8 cellular contexts compared by ENCODE assay signal in the genomic region with DNA sequence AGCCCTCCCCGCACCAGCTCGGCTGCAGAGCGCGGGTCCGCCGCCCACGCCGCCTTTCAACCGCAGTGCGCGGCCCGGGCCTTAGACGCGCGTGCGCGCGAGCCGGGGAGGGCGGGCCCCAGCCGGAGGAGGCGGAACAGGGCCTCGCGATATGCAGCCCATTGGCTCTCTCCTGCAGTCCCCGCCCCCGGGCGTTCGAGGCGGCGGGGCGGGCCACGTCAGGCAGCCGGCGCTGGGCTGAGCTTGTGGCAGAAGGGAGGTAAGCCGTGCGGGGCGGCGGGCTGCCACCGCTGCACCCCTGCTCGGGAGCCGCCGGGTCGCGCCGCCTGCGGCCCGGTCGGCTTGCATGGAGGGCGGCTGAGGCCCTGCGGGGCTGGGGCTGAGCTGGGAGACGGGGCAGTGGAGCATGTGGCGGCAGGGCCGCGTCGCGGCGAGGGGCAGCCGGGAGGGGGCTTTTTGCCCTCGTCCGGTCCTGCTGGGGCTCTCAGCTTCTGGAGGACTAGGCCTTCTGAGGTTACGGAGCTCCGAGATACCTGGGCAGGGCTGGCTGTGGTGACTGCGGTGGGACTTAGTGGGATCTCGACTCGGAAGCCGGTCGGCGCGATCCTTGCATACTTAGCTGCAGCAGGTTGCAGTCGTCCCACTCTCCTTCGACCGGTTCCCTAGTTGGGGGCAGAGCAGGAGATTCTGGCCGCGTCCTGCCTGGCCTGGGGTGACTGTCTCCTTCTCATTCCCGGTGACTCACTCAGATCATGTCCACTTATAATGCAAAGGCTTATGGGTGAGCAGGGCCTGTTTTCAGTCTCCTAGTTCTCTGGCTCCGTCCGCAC. TPM values are rescaled to one million over a fixed set of nuclear protein-coding genes. Genes with fewer than 3 reads are reported as not detected.
DNase-seq lines count a peak whose midpoint lies in the region; ATAC-seq and TF ChIP-seq lines count a peak whose summit lies in the region.

A gene with protein sequence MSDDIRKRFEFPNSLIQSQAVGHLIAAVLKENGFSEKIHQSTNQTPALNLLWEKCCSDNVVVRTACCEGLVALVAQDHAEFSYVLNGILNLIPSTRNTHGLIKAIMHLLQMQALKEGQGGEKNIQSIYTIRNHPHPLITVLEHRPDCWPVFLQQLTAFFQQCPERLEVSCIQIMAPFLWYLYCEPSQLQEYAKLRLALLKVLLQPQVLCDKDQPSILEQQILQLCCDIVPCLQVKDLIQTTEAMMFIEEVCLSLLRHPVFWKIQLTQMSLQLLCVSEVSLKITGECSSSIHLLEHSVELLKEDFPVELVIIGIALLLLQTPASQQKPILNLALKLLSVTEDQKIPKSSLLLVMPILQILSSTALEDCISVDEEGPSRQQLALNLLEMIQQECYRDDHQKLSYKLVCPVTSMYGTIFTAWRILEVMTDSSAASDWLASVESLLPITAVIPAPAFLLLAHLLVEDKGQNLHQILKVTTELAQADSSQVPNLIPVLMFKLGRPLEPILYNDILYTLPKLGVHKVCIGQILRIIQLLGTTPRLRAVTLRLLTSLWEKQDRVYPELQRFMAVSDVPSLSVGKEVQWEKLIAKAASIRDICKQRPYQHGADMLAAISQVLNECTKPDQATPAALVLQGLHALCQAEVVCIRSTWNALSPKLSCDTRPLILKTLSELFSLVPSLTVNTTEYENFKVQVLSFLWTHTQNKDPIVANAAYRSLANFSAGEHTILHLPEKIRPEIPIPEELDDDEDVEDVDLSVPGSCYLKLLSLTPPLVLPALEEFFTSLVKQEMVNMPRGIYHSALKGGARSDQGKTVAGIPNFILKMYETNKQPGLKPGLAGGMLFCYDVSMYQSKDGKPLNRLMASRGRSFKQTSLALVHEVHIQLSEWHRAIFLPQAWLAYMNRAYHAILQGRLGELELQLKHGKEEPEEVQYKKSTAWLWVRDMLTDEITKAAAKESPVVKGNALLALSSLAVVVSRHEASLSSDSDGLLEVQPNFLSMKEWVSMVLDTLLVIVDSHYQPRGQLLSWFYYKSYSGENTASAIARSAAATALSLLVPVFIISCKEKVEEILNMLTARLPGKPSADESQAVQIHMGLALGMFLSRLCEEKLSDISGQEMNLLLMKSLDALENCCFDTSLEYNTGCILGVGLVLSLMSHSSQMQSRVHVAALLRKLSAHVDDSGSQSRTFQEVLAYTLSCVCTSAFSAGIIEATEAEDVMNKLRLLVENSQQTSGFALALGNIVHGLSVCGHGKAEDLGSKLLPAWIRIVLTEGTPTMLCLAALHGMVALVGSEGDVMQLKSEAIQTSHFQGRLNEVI (N-terminal part only) (plus strand): TSS at position 225 of the 830 bp plus-strand sequence. CDS start 31,095 bp downstream, outside the sequence.

- H3K79me2 ChIP-seq in OCI-LY7 (ENCODE audit: insufficient read depth, low read depth, low read length), result peaks cover 13% of the 10 kb centered on the region; the same call in 1 of the 2 replicates

- H3K36me3 ChIP-seq in HUES6 (ENCODE audit: control insufficient read depth, insufficient read depth, low read length) (no peaks in the 10 kb centered on the region), OCI-LY7 (ENCODE audit: insufficient read depth, low read length) (no peaks in the 10 kb centered on the region), esophagus (ENCODE audit: control insufficient read depth in 2 of 2, insufficient read depth in 2 of 2, low read length in 1 of 2) (no peaks in the 10 kb centered on the region), muscle layer of colon (ENCODE audit: insufficient read depth, low read length) (no peaks in the 10 kb centered on the region)

- H3K4me2 ChIP-seq in OCI-LY7 (ENCODE audit: low read length), result peak within 1 kb of the TSS; percentile 99

- ATAC-seq in GM21423 (IDR thresholded peaks at IDR 0.05; ENCODE audit: unreplicated experiment), result peak; percentile 99

- H3K9ac ChIP-seq in HUES6 (ENCODE audit: low read length) (peak within 1 kb of the TSS; percentile 96), muscle layer of colon (ENCODE audit: low read length) (peak within 1 kb of the TSS; percentile 66)

- H3K4me1 ChIP-seq in HUES6 (ENCODE audit: control insufficient read depth, insufficient read depth, low read length), result peaks cover 18% of the 10 kb centered on the region
- peaks cover 16% of the 10 kb centered on the region for H3K4me1 ChIP-seq in OCI-LY7 (ENCODE audit: insufficient read depth, low read length, poor library complexity, severe bottlenecking)
- H3K4me1 ChIP-seq in esophagus (ENCODE audit: control insufficient read depth in 2 of 2, insufficient read depth in 2 of 2, low read length in 1 of 2), result no peaks in the 10 kb centered on the region
- peaks cover 20% of the 10 kb centered on the region for H3K4me1 ChIP-seq in muscle layer of colon (ENCODE audit: insufficient read depth, low read length)

- peaks cover 2% of the 10 kb centered on the region for H3K4me1 Mint-ChIP-seq in Calu3 (ENCODE audit: low read depth, unreplicated experiment)
- H3K4me1 Mint-ChIP-seq in activated T-cell treated with anti-CD3 and anti-CD28 coated beads, Interleukin-2, amount 50 U/mL, for 24 hours (ENCODE audit: low read depth), result peaks cover 35% of the 10 kb centered on the region

- H2AFZ ChIP-seq in OCI-LY7 (ENCODE audit: low read length), result peak within 1 kb of the TSS; percentile 100

- no peaks in the 10 kb centered on the region for H3K27me3 ChIP-seq in HUES6 (ENCODE audit: control insufficient read depth, insufficient read depth, low read length)
- H3K27me3 ChIP-seq in esophagus (ENCODE audit: control insufficient read depth in 1 of 2, insufficient read depth in 2 of 2, low read length in 2 of 2), result no peaks in the 10 kb centered on the region
- no peaks in the 10 kb centered on the region for H3K27me3 ChIP-seq in muscle layer of colon (ENCODE audit: control insufficient read depth in 1 of 2, insufficient read depth in 2 of 2, low read length in 2 of 2)

- H4K20me1 ChIP-seq in OCI-LY7 (ENCODE audit: insufficient read depth, low read length), result no peaks in the 10 kb centered on the region; the same call in 1 of the 2 replicates

- TF ChIP-seq CTCF in Calu3 (IDR thresholded peaks at IDR 0.05; ENCODE audit: unreplicated experiment) (no peak), OCI-LY7 (conservative IDR thresholded peaks at IDR 0.05; ENCODE audit: low read length) (no peak)

- no peaks in the 10 kb centered on the region for H3K9me2 ChIP-seq in OCI-LY7 (ENCODE audit: insufficient read depth, low read length)

- H3K27me3 Mint-ChIP-seq in Calu3 (ENCODE audit: unreplicated experiment), result no peaks in the 10 kb centered on the region
- no peaks in the 10 kb centered on the region for H3K27me3 Mint-ChIP-seq in activated T-cell treated with anti-CD3 and anti-CD28 coated beads, Interleukin-2, amount 50 U/mL, for 24 hours

- CTCF ChIA-PET in Calu3 (lab: Charles Lee), result interaction anchor here (0.9 kb wide), 1 partner anchor 60 kb away, joined by 3 read pairs; no protein-coding TSS in a partner anchor
- CTCF ChIA-PET in OCI-LY7 (lab: Charles Lee; ENCODE audit: unreplicated experiment), result interaction anchor here (0.5 to 1.1 kb wide), 4 partner anchors 9 to 392 kb away, joined by 3 read pairs; no protein-coding TSS in a partner anchor

- peak within 1 kb of the TSS; percentile 79 for H3K27ac Mint-ChIP-seq in Calu3 (ENCODE audit: unreplicated experiment)
- H3K27ac Mint-ChIP-seq in activated T-cell treated with anti-CD3 and anti-CD28 coated beads, Interleukin-2, amount 50 U/mL, for 24 hours, result peak within 1 kb of the TSS; percentile 94

- 1% methylated on average over 64 to 77 of the region's 77 CpGs for WGBS in esophagus, 2 donors

- H3K36me3 Mint-ChIP-seq in Calu3 (ENCODE audit: insufficient read depth, unreplicated experiment), result peaks cover 23% of the 10 kb centered on the region
- H3K36me3 Mint-ChIP-seq in activated T-cell treated with anti-CD3 and anti-CD28 coated beads, Interleukin-2, amount 50 U/mL, for 24 hours (ENCODE audit: low read depth), result no peaks in the 10 kb centered on the region

- POLR2A ChIA-PET in OCI-LY7 (lab: Charles Lee), result interaction anchor here (0.7 to 2.0 kb wide), 21 partner anchors 10 to 442 kb away, joined by 3 to 7 read pairs (median 4); partner anchors contain the start of gene MLLT3

- peak within 1 kb of the TSS; percentile 80 for H3K4me3 Mint-ChIP-seq in Calu3 (ENCODE audit: low read depth, unreplicated experiment)
- peak within 1 kb of the TSS; percentile 89 for H3K4me3 Mint-ChIP-seq in activated T-cell treated with anti-CD3 and anti-CD28 coated beads, Interleukin-2, amount 50 U/mL, for 24 hours

- DNase-seq in Calu3 (peak; percentile 94), OCI-LY7 (ENCODE audit: low spot score) (peak; percentile 95)
- peak; percentile 97 for DNase-seq in activated T-cell treated with anti-CD3 and anti-CD28 coated beads, Interleukin-2, amount 50 U/mL, for 24 hours
- peak; percentile 88 for DNase-seq in stimulated activated CD8-positive, alpha-beta memory T cell treated with anti-CD3 and anti-CD28 coated beads, Interleukin-7, amount 100 ng/mL, for 24 hours (ENCODE audit: low read depth)

- H3K27ac ChIP-seq in HUES6 (ENCODE audit: low read depth, low read length) (peak within 1 kb of the TSS; percentile 87), OCI-LY7 (ENCODE audit: low read depth, low read length, poor library complexity, severe bottlenecking) (peak within 1 kb of the TSS; percentile 29), esophagus (ENCODE audit: low read depth in 2 of 2, low read length in 1 of 2) (peak within 1 kb of the TSS; percentile 94 to 95), muscle layer of colon (ENCODE audit: low read depth, low read length) (peak within 1 kb of the TSS; percentile 88)

- H3K9me3 Mint-ChIP-seq in Calu3 (ENCODE audit: low read depth, unreplicated experiment), result no peaks in the 10 kb centered on the region
- no peaks in the 10 kb centered on the region for H3K9me3 Mint-ChIP-seq in activated T-cell treated with anti-CD3 and anti-CD28 coated beads, Interleukin-2, amount 50 U/mL, for 24 hours

- H3K9me3 ChIP-seq in HUES6 (ENCODE audit: control insufficient read depth, insufficient read depth, low read depth, low read length) (no peaks in the 10 kb centered on the region), OCI-LY7 (ENCODE audit: low read length) (no peaks in the 10 kb centered on the region), esophagus (ENCODE audit: control insufficient read depth in 2 of 2, insufficient read depth in 1 of 2, low read depth in 1 of 2, low read length in 1 of 2) (no peaks in the 10 kb centered on the region), muscle layer of colon (ENCODE audit: low read length) (no peaks in the 10 kb centered on the region)

- peak within 1 kb of the TSS; percentile 87 for H3K4me3 ChIP-seq in HUES6 (ENCODE audit: low read depth, low read length)
- H3K4me3 ChIP-seq in OCI-LY7 (ENCODE audit: low read depth, low read length, poor library complexity, severe bottlenecking), result peak within 1 kb of the TSS; percentile 83
- peak within 1 kb of the TSS; percentile 91 to 94 for H3K4me3 ChIP-seq in esophagus (ENCODE audit: low read depth in 1 of 2, low read length in 2 of 2)
- peak within 1 kb of the TSS; percentile 71 to 90 for H3K4me3 ChIP-seq in muscle layer of colon (ENCODE audit: low read depth in 1 of 2, low read length in 2 of 2)

- intact Hi-C loops in Calu3 (cut with micrococcal nuclease; ENCODE audit: unreplicated experiment) (loop anchor here (10.0 kb wide), 1 partner anchor 329 kb away; no protein-coding TSS in a partner anchor), OCI-LY7 (cut with micrococcal nuclease; ENCODE audit: unreplicated experiment) (loop anchor here (1.0 to 10.0 kb wide), 4 partner anchors 62 to 653 kb away; partner anchors contain the start of genes KLHL9 and MLLT3)

- no TSS peak for BruUV-seq in Calu3 (replicated peaks; lab: Mats Ljungman, UMichigan)
- BruUV-seq in OCI-LY7 (replicated peaks; lab: Mats Ljungman, UMichigan), result no TSS peak

RNA-seq across cellular contexts. Expression of the gene that starts here (rescaled TPM):
- 22.5 and 23.8 TPM in 2 replicates for total RNA-seq in Calu3 (2022)
- total RNA-seq in OCI-LY7 (2014; rRNA removed; shearing (Covaris generic)), result 12.4 and 13.8 TPM in 2 replicates
- total RNA-seq in OCI-LY7 (2022), result 16.6 and 18.5 TPM in 2 replicates
- 1 to 10 TPM; 4.6 to 6.1 TPM for polyA plus RNA-seq in esophagus

Comparison
In these comparisons a context has a peak if more than half of its experiments do, and no peak if none do; other contexts are left out.
1. Peak in every context shown above with its lines: DNase-seq, ATAC-seq, H3K4me3 ChIP-seq and H3K27ac ChIP-seq.
2. H3K27ac ChIP-seq: peak in every context shown above with its lines; median percentile 94 in esophagus; 88 in muscle layer of colon; 87 in HUES6; 29 in OCI-LY7.